8 cellular contexts compared by ENCODE assay signal in the genomic region with DNA sequence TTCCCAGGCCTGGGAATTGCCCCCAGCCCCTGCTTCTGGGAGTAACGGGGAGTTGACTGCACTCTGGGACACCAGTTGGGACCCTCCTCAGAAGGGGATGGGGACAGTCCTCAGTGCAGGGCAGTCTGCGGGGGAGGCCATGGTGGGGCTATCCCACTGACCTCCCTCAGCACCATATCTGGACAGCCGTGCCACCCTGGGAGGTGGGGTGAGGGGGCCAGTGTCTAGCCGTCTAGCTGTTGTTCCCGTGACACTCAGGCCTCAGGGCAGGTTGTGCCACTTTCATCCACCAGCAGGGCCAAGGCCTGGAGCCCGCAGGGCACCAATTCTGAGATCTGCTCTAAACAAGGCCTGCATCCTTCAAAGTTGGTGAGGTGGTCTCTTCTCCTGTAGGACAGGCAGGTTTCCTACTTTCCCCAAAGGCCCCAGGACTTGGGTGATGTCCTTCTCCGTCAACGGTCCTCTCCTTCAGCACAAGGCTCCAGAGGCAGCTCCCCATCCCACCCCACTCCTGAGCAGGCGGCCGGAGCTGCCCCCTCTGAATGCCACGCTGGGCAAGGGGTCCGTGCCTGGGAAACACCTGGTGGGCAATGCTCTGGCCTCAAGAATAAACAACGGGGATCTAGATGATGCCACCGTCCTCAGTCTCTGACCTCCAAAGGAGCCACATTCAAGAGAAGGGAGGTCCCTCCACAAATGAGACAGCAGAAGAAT. TPM values are rescaled to one million over a fixed set of nuclear protein-coding genes. Genes with fewer than 3 reads are reported as not detected.
DNase-seq lines count a peak whose midpoint lies in the region; ATAC-seq, FAIRE-seq and TF ChIP-seq lines count a peak whose summit lies in the region.

No MANE protein-coding gene starts in this region.

- H3K4me1 ChIP-seq in keratinocyte (ENCODE audit: control insufficient read depth, extremely low read depth, insufficient read depth, low read length) (peaks cover 19% of the 10 kb centered on the region), spleen (peaks cover 16 to 87% (median 50%) of the 10 kb centered on the region in 6 donors)

- FAIRE-seq in keratinocyte (lab: Jason Lieb, UNC), result no peak

- intact Hi-C loops in spleen (cut with DNase I; ENCODE audit: low total_unique reads), result loop anchor here (10.0 kb wide), 1 partner anchor 49 kb away; no protein-coding TSS in a partner anchor

- H4K20me1 ChIP-seq in keratinocyte (ENCODE audit: control insufficient read depth, extremely low read depth, insufficient read depth, low read length), result no peaks in the 10 kb centered on the region

- DNase-seq in keratinocyte (ENCODE audit: low read depth, low spot score) (no peak), spleen (peak; percentile 78), DMS53 treated with DMSO at 0.1 percent for 48 hours (lab: John Stamatoyannopoulos, UW; ENCODE audit: unreplicated experiment) (no peak), NCI-H1417 treated with DMSO at 0.1 percent for 48 hours (lab: John Stamatoyannopoulos, UW) (no peak), germinal center (ENCODE audit: low spot score) (no peak)

- no peak for ATAC-seq in GM19467 (IDR thresholded peaks at IDR 0.05; ENCODE audit: unreplicated experiment)

- H3K9me3 ChIP-seq in keratinocyte (ENCODE audit: control insufficient read depth, low read depth, low read length) (no peaks in the 10 kb centered on the region), spleen (peaks cover 0 to 5% (median 0%) of the 10 kb centered on the region in 8 donors)

- H3K36me3 ChIP-seq in keratinocyte (ENCODE audit: control insufficient read depth in 2 of 2, extremely low read depth in 1 of 2, insufficient read depth in 2 of 2, low read length in 2 of 2) (no peaks in the 10 kb centered on the region), spleen (no peaks in the 10 kb centered on the region)

- TF ChIP-seq POLR2A in spleen (IDR thresholded peaks at IDR 0.05), result no peak

- WGBS in spleen, 5 donors, result 80 to 87% (median 84%) methylated on average over 12 to 14 of the region's 14 CpGs

- H3K27me3 ChIP-seq in keratinocyte (ENCODE audit: control insufficient read depth, extremely low read depth, insufficient read depth, low read length) (no peaks in the 10 kb centered on the region), spleen (replicated peaks in 1 of 7) (no peaks in the 10 kb centered on the region)

- no peaks in the 10 kb centered on the region for H3K79me2 ChIP-seq in keratinocyte (ENCODE audit: control insufficient read depth, insufficient read depth, low read length)

- H3K27ac ChIP-seq in keratinocyte (ENCODE audit: control insufficient read depth, insufficient read depth, low read length) (no peak overlapping the region), spleen (peak overlapping the region; percentile 86 to 96 (median 93))

- H3K4me2 ChIP-seq in keratinocyte (ENCODE audit: control insufficient read depth, extremely low read depth, insufficient read depth, low read depth, low read length), result peak overlapping the region; percentile 74

- no peak overlapping the region for H2AFZ ChIP-seq in keratinocyte (ENCODE audit: control insufficient read depth, low read length)

- no peaks in the 10 kb centered on the region for H3K9me1 ChIP-seq in keratinocyte (ENCODE audit: control insufficient read depth, extremely low read depth, insufficient read depth, low read length)

- H3K9ac ChIP-seq in keratinocyte (ENCODE audit: control insufficient read depth, extremely low read depth, insufficient read depth, low read length), result no peak overlapping the region

- no peak for TF ChIP-seq CTCF in GM12875 (IDR thresholded peaks at IDR 0.05; ENCODE audit: borderline replicate concordance, insufficient read depth, low read depth, low read length)
- TF ChIP-seq CTCF in WI38 (IDR thresholded peaks at IDR 0.05; ENCODE audit: low read depth, low read length), result no peak
- TF ChIP-seq CTCF in keratinocyte (optimal IDR thresholded peaks at IDR 0.05 in 1 of 3, IDR thresholded peaks at IDR 0.05 in 1 of 3, conservative IDR thresholded peaks at IDR 0.05 in 1 of 3; ENCODE audit: extremely low read depth in 1 of 3, insufficient read depth in 2 of 3, low read length in 3 of 3), result no peak
- no peak for TF ChIP-seq CTCF in spleen (IDR thresholded peaks at IDR 0.05 in 8 of 11, conservative IDR thresholded peaks at IDR 0.05 in 3 of 11)

- peak overlapping the region; percentile 52 for H3K4me3 ChIP-seq in GM12875 (ENCODE audit: low read depth, low read length)
- peak overlapping the region; percentile 53 for H3K4me3 ChIP-seq in WI38 (ENCODE audit: low read depth, low read length)
- H3K4me3 ChIP-seq in keratinocyte (ENCODE audit: control insufficient read depth in 2 of 3, extremely low read depth in 1 of 3, insufficient read depth in 2 of 3, low read depth in 1 of 3, low read length in 3 of 3), result no peak overlapping the region
- H3K4me3 ChIP-seq in spleen, result peak overlapping the region in 4 of 8 donors; percentile 33 to 65 (median 40)

- dilution Hi-C loops in keratinocyte (cut with MboI; ENCODE audit: extremely low pct_ligation_motif_present, low sequenced_read_pairs), result no loop called here

RNA-seq across cellular contexts. Expression of gene PTMA, which starts 43.0 kb away (rescaled TPM):
- polyA plus RNA-seq in keratinocyte (200 to 691 TPM (median 598 TPM) in 3 replicates), spleen (1,000 to 10,000 TPM; 1,653 to 2,114 (median 1,725) TPM)
- polyA plus RNA-seq in keratinocyte (2011; ENCODE audit: low read depth), result 225 TPM
- polyA plus RNA-seq in keratinocyte (2011; cell fraction: cytosol; rRNA removed), result 365 and 669 TPM in 2 replicates
- 172 and 224 TPM in 2 replicates for polyA plus RNA-seq in keratinocyte (2011; cell fraction: nucleus; rRNA removed)
- polyA plus RNA-seq in keratinocyte (2012; ENCODE audit: low replicate concordance), result 295 and 1,005 TPM in 2 replicates
- polyA minus RNA-seq in keratinocyte, result 30.7 to 59.6 TPM (median 58.6 TPM) in 3 replicates
- polyA minus RNA-seq in keratinocyte (2011; cell fraction: cytosol; rRNA and poly(A)+ RNA removed), result 399 TPM
- 57.3 and 58.8 TPM in 2 replicates for polyA minus RNA-seq in keratinocyte (2011; cell fraction: nucleus; rRNA and poly(A)+ RNA removed)
- total RNA-seq in spleen, result 100 to 1,000 TPM; 509 to 901 (median 767) TPM

Comparison
In these comparisons a context has a peak if more than half of its experiments do, and no peak if none do; other contexts are left out.
1. H3K4me3 ChIP-seq: peak in GM12875 (single experiment) and WI38 (single experiment); none in keratinocyte (0 of 3).